1 cellular context compared by ENCODE assay signal in the genomic region with DNA sequence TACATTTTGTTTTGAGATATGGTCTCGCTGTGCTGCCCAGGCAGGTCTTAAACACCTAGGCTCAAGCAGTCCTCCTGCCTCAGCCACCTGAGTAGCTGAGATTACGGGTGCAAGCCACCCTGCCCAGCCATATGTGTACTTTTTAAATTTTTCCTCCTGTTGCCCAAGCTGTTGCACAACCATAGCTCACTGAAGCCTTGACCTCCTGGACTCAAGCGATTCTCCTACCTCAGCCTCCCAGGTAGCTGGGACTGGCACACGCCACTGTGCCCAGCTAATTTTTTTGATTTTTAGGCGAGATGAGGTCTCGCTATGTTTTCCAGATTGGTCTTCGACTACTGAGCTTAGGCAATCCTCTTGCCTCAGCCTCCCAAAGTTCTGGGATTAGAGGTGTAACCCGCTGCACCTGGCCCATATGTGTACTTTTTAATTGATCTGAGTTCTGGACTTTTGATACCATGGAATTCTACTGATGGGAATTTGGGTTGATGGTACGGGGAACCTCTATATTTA.
TF ChIP-seq lines count a peak whose summit lies in the region.

No MANE protein-coding gene starts in this region.

TF ChIP-seq in HepG2, 621 proteins besides CTCF, POLR2A, EP300 and RAD21 (continued from another document and continues in another):
- TF ChIP-seq, protein P1, sequence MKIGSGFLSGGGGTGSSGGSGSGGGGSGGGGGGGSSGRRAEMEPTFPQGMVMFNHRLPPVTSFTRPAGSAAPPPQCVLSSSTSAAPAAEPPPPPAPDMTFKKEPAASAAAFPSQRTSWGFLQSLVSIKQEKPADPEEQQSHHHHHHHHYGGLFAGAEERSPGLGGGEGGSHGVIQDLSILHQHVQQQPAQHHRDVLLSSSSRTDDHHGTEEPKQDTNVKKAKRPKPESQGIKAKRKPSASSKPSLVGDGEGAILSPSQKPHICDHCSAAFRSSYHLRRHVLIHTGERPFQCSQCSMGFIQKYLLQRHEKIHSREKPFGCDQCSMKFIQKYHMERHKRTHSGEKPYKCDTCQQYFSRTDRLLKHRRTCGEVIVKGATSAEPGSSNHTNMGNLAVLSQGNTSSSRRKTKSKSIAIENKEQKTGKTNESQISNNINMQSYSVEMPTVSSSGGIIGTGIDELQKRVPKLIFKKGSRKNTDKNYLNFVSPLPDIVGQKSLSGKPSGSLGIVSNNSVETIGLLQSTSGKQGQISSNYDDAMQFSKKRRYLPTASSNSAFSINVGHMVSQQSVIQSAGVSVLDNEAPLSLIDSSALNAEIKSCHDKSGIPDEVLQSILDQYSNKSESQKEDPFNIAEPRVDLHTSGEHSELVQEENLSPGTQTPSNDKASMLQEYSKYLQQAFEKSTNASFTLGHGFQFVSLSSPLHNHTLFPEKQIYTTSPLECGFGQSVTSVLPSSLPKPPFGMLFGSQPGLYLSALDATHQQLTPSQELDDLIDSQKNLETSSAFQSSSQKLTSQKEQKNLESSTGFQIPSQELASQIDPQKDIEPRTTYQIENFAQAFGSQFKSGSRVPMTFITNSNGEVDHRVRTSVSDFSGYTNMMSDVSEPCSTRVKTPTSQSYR (CRISPR knock-in tag; IDR thresholded peaks at IDR 0.05; ENCODE audit: borderline replicate concordance) = peak; percentile 64; the same call in 1 of the 2 replicates
- 0 out of 2 replicates have a peak, but pooled peaks have one; percentile 72 for TF ChIP-seq ZNF224 (CRISPR knock-in tag; IDR thresholded peaks at IDR 0.05)
- peak; percentile 61; the same call in 1 of the 2 replicates for TF ChIP-seq TGIF2 (CRISPR knock-in tag; IDR thresholded peaks at IDR 0.05)
- TF ChIP-seq DNMT1 (CRISPR knock-in tag; IDR thresholded peaks at IDR 0.05) = no peak
- no peak for TF ChIP-seq ZNF383 (CRISPR knock-in tag; IDR thresholded peaks at IDR 0.05; ENCODE audit: borderline replicate concordance)
- no peak for TF ChIP-seq ZBTB1 (CRISPR knock-in tag; IDR thresholded peaks at IDR 0.05; ENCODE audit: borderline replicate concordance)
- no peak for TF ChIP-seq REL (CRISPR knock-in tag; conservative IDR thresholded peaks at IDR 0.05)
- TF ChIP-seq ZNF772 (CRISPR knock-in tag; IDR thresholded peaks at IDR 0.05) = no peak; the same call in 1 of the 2 replicates
- TF ChIP-seq, protein P2, sequence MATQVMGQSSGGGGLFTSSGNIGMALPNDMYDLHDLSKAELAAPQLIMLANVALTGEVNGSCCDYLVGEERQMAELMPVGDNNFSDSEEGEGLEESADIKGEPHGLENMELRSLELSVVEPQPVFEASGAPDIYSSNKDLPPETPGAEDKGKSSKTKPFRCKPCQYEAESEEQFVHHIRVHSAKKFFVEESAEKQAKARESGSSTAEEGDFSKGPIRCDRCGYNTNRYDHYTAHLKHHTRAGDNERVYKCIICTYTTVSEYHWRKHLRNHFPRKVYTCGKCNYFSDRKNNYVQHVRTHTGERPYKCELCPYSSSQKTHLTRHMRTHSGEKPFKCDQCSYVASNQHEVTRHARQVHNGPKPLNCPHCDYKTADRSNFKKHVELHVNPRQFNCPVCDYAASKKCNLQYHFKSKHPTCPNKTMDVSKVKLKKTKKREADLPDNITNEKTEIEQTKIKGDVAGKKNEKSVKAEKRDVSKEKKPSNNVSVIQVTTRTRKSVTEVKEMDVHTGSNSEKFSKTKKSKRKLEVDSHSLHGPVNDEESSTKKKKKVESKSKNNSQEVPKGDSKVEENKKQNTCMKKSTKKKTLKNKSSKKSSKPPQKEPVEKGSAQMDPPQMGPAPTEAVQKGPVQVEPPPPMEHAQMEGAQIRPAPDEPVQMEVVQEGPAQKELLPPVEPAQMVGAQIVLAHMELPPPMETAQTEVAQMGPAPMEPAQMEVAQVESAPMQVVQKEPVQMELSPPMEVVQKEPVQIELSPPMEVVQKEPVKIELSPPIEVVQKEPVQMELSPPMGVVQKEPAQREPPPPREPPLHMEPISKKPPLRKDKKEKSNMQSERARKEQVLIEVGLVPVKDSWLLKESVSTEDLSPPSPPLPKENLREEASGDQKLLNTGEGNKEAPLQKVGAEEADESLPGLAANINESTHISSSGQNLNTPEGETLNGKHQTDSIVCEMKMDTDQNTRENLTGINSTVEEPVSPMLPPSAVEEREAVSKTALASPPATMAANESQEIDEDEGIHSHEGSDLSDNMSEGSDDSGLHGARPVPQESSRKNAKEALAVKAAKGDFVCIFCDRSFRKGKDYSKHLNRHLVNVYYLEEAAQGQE (IDR thresholded peaks at IDR 0.05; ENCODE audit: borderline replicate concordance in 1 of 2, low read depth in 1 of 2, low read length in 2 of 2) = 0 out of 4 replicates have a peak, but pooled peaks of 1 of the 2 experiments have one; percentile 21
- TF ChIP-seq SNRNP70 (IDR thresholded peaks at IDR 0.05; ENCODE audit: low read depth, low read length) = no peak
- TF ChIP-seq PHF5A (CRISPR knock-in tag; IDR thresholded peaks at IDR 0.05; ENCODE audit: low read depth, unreplicated experiment) = peak; percentile 99
- TF ChIP-seq THAP11 (CRISPR knock-in tag; IDR thresholded peaks at IDR 0.05) = peak; percentile 83
- TF ChIP-seq, protein P3, sequence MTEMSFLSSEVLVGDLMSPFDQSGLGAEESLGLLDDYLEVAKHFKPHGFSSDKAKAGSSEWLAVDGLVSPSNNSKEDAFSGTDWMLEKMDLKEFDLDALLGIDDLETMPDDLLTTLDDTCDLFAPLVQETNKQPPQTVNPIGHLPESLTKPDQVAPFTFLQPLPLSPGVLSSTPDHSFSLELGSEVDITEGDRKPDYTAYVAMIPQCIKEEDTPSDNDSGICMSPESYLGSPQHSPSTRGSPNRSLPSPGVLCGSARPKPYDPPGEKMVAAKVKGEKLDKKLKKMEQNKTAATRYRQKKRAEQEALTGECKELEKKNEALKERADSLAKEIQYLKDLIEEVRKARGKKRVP (CRISPR knock-in tag; IDR thresholded peaks at IDR 0.05) = peak in 1 of 2 experiments; percentile 79; a peak in 2 of 4 replicates
- TF ChIP-seq NFKB2 (CRISPR knock-in tag; IDR thresholded peaks at IDR 0.05; ENCODE audit: borderline replicate concordance) = peak; percentile 75; the same call in 1 of the 2 replicates
- TF ChIP-seq ZSCAN9 (CRISPR knock-in tag; IDR thresholded peaks at IDR 0.05; ENCODE audit: borderline replicate concordance) = peak; percentile 88; the same call in 1 of the 2 replicates
- peak; percentile 88 for TF ChIP-seq ZNF160 (CRISPR knock-in tag; IDR thresholded peaks at IDR 0.05)
- peak; percentile 71 for TF ChIP-seq SMC3 (IDR thresholded peaks at IDR 0.05; ENCODE audit: low read length)
- TF ChIP-seq NKX3-1 (CRISPR knock-in tag; IDR thresholded peaks at IDR 0.05) = 0 out of 2 replicates have a peak, but pooled peaks have one; percentile 72
- no peak for TF ChIP-seq CENPX (CRISPR knock-in tag; IDR thresholded peaks at IDR 0.05)
- TF ChIP-seq, protein P4, sequence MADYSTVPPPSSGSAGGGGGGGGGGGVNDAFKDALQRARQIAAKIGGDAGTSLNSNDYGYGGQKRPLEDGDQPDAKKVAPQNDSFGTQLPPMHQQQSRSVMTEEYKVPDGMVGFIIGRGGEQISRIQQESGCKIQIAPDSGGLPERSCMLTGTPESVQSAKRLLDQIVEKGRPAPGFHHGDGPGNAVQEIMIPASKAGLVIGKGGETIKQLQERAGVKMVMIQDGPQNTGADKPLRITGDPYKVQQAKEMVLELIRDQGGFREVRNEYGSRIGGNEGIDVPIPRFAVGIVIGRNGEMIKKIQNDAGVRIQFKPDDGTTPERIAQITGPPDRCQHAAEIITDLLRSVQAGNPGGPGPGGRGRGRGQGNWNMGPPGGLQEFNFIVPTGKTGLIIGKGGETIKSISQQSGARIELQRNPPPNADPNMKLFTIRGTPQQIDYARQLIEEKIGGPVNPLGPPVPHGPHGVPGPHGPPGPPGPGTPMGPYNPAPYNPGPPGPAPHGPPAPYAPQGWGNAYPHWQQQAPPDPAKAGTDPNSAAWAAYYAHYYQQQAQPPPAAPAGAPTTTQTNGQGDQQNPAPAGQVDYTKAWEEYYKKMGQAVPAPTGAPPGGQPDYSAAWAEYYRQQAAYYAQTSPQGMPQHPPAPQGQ (CRISPR knock-in tag; IDR thresholded peaks at IDR 0.05; ENCODE audit: borderline replicate concordance) = no peak
- TF ChIP-seq, protein P5, sequence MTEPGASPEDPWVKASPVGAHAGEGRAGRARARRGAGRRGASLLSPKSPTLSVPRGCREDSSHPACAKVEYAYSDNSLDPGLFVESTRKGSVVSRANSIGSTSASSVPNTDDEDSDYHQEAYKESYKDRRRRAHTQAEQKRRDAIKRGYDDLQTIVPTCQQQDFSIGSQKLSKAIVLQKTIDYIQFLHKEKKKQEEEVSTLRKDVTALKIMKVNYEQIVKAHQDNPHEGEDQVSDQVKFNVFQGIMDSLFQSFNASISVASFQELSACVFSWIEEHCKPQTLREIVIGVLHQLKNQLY (CRISPR knock-in tag; IDR thresholded peaks at IDR 0.05) = peak; percentile 85; the same call in 1 of the 2 replicates
- TF ChIP-seq SATB2 (CRISPR knock-in tag; IDR thresholded peaks at IDR 0.05) = no peak
- TF ChIP-seq, protein P6, sequence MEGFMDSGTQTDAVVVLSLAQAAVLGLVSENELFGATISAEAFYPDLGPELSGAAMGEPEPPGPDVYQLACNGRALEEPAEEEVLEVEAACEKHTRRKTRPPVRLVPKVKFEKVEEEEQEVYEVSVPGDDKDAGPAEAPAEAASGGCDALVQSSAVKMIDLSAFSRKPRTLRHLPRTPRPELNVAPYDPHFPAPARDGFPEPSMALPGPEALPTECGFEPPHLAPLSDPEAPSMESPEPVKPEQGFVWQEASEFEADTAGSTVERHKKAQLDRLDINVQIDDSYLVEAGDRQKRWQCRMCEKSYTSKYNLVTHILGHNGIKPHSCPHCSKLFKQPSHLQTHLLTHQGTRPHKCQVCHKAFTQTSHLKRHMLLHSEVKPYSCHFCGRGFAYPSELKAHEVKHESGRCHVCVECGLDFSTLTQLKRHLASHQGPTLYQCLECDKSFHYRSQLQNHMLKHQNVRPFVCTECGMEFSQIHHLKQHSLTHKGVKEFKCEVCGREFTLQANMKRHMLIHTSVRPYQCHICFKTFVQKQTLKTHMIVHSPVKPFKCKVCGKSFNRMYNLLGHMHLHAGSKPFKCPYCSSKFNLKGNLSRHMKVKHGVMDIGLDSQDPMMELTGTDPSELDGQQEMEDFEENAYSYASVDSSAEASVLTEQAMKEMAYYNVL (CRISPR knock-in tag; IDR thresholded peaks at IDR 0.05; ENCODE audit: borderline replicate concordance) = peak; percentile 88
- TF ChIP-seq, protein P7, sequence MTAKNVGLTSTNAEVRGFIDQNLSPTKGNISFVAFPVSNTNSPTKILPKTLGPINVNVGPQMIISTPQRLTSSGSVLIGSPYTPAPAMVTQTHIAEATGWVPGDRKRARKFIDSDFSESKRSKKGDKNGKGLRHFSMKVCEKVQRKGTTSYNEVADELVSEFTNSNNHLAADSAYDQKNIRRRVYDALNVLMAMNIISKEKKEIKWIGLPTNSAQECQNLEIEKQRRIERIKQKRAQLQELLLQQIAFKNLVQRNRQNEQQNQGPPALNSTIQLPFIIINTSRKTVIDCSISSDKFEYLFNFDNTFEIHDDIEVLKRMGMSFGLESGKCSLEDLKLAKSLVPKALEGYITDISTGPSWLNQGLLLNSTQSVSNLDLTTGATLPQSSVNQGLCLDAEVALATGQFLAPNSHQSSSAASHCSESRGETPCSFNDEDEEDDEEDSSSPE (CRISPR knock-in tag; IDR thresholded peaks at IDR 0.05) = peak; percentile 51; the same call in 1 of the 2 replicates
- TF ChIP-seq RBFOX2 (IDR thresholded peaks at IDR 0.05; ENCODE audit: low read depth, low read length) = no peak
- no peak; the same call in 1 of the 2 replicates for TF ChIP-seq ATM (IDR thresholded peaks at IDR 0.05; ENCODE audit: borderline replicate concordance)
- TF ChIP-seq ZNF124 (CRISPR knock-in tag; IDR thresholded peaks at IDR 0.05) = peak; percentile 92
- no peak for TF ChIP-seq GLI4 (CRISPR knock-in tag; IDR thresholded peaks at IDR 0.05; ENCODE audit: borderline replicate concordance)
- no peak for TF ChIP-seq RFX1 (IDR thresholded peaks at IDR 0.05)
- peak; percentile 82 for TF ChIP-seq ZIK1 (CRISPR knock-in tag; IDR thresholded peaks at IDR 0.05; ENCODE audit: borderline replicate concordance, low read depth)
- no peak for TF ChIP-seq ZNF234 (CRISPR knock-in tag; conservative IDR thresholded peaks at IDR 0.05)
- peak; percentile 91 for TF ChIP-seq SNAPC2 (CRISPR knock-in tag; IDR thresholded peaks at IDR 0.05)
- TF ChIP-seq JDP2 (CRISPR knock-in tag; IDR thresholded peaks at IDR 0.05; ENCODE audit: borderline replicate concordance) = no peak
- peak; percentile 55; the same call in 1 of the 2 replicates for TF ChIP-seq TOE1 (CRISPR knock-in tag; IDR thresholded peaks at IDR 0.05)
- TF ChIP-seq MAFG (CRISPR knock-in tag; IDR thresholded peaks at IDR 0.05) = no peak
- TF ChIP-seq CEBPG (CRISPR knock-in tag; IDR thresholded peaks at IDR 0.05) = peak; percentile 100
- TF ChIP-seq ZNF543 (CRISPR knock-in tag; IDR thresholded peaks at IDR 0.05) = peak; percentile 91
- TF ChIP-seq ZNF768 (CRISPR knock-in tag; IDR thresholded peaks at IDR 0.05) = no peak
- peak; percentile 96 for TF ChIP-seq BORCS8-MEF2B (CRISPR knock-in tag; IDR thresholded peaks at IDR 0.05)
- peak; percentile 54 for TF ChIP-seq PHF8 (CRISPR knock-in tag; IDR thresholded peaks at IDR 0.05)
- TF ChIP-seq RARG (CRISPR knock-in tag; IDR thresholded peaks at IDR 0.05; ENCODE audit: low read depth) = no peak
- TF ChIP-seq CBX1 (IDR thresholded peaks at IDR 0.05; ENCODE audit: low read depth) = peak; percentile 96
- no peak for TF ChIP-seq HNRNPLL (IDR thresholded peaks at IDR 0.05; ENCODE audit: low read depth, low read length, poor library complexity, severe bottlenecking)
- TF ChIP-seq ELF3 (CRISPR knock-in tag; IDR thresholded peaks at IDR 0.05) = peak; percentile 98
- TF ChIP-seq MED8 (CRISPR knock-in tag; IDR thresholded peaks at IDR 0.05; ENCODE audit: insufficient replicate concordance) = no peak
- TF ChIP-seq ZNF547 (CRISPR knock-in tag; IDR thresholded peaks at IDR 0.05) = peak; percentile 73
- TF ChIP-seq, protein P8, sequence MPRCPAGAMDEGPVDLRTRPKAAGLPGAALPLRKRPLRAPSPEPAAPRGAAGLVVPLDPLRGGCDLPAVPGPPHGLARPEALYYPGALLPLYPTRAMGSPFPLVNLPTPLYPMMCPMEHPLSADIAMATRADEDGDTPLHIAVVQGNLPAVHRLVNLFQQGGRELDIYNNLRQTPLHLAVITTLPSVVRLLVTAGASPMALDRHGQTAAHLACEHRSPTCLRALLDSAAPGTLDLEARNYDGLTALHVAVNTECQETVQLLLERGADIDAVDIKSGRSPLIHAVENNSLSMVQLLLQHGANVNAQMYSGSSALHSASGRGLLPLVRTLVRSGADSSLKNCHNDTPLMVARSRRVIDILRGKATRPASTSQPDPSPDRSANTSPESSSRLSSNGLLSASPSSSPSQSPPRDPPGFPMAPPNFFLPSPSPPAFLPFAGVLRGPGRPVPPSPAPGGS (CRISPR knock-in tag; IDR thresholded peaks at IDR 0.05) = peak; percentile 77; the same call in 1 of the 2 replicates
- TF ChIP-seq, protein P9, sequence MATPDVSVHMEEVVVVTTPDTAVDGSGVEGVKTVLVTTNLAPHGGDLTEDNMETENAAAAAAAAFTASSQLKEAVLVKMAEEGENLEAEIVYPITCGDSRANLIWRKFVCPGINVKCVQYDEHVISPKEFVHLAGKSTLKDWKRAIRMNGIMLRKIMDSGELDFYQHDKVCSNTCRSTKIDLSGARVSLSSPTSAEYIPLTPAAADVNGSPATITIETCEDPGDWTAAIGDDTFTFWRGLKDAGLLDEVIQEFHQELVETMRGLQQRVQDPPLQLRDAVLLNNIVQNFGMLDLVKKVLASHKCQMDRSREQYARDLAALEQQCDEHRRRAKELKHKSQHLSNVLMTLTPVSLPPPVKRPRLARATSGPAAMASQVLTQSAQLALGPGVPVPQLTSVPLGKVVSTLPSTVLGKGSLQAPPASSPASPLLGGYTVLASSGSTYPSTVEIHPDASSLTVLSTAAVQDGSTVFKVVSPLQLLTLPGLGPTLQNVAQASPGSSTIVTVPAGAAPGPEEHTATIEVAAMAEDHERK (CRISPR knock-in tag; IDR thresholded peaks at IDR 0.05; ENCODE audit: low read depth) = no peak
- TF ChIP-seq ZNF766 (CRISPR knock-in tag; IDR thresholded peaks at IDR 0.05; ENCODE audit: borderline replicate concordance) = peak; percentile 92; the same call in 1 of the 2 replicates
